ENCODE assay signal across 31 cellular contexts in the genomic region with DNA sequence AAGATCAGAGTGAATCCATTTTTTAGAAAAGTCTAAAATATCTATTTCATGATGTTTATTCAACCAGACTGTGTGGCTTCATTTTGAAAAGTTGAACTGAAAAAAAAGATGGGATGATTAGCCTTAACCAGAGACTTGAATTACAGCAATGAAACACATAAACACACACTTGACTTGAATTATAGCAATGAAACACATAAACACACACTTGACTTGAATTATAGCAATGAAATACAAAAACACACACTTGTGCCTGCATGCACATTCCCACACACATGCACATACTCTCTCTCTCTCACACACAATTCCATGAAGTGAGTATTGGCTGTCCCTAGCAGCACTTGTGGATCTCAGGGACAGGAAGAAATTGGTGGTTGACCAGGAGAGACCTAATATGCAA.
"Had no signal": no experiment of that assay in that cellular context is flagged by ENCODE, and none has a peak within 500 bp of the region (broad histone marks: within the 10 kb centered on the region; RNA-seq: fewer than 3 reads in every experiment).

No MANE protein-coding gene starts in this region.

- H3K9me2 ChIP-seq: SK-N-SH had no signal

- H3K4me3 ChIP-seq: cardiac muscle cell, MG63, Peyer's patch, SJCRH30 had no signal

- H3K4me2 ChIP-seq: KMS-11, SK-N-SH had no signal

- H3K27me3 ChIP-seq: brain microvascular endothelial cell, cardiac muscle cell, Peyer's patch, SJCRH30 had no signal

- H3K27me3 Mint-ChIP-seq: activated CD4-positive, alpha-beta memory T cell treated with anti-CD3 and anti-CD28 coated beads, Interleukin-2, amount 10 ng/mL, durations not matched to agents 7 days and 5 days had no signal

- H3K27ac Mint-ChIP-seq: activated CD4-positive, alpha-beta memory T cell treated with anti-CD3 and anti-CD28 coated beads, Interleukin-2, amount 10 ng/mL, durations not matched to agents 7 days and 5 days; activated naive CD4-positive, alpha-beta T cell treated with anti-CD3 and anti-CD28 coated beads for 36 hours; activated naive CD8-positive, alpha-beta T cell; activated T-helper 17 cell treated with anti-CD3 and anti-CD28 coated beads, Interleukin-2, amount 50 U/mL, for 72 hours had no signal

- H3K9me3 ChIP-seq: MG63, Peyer's patch, SJCRH30, SK-N-SH had no signal

- DNase-seq: activated CD4-positive, alpha-beta memory T cell treated with anti-CD3 and anti-CD28 coated beads, Interleukin-2, amount 10 ng/mL, durations not matched to agents 7 days and 5 days; activated CD4-positive, alpha-beta T cell treated with anti-CD3 and anti-CD28 coated beads, Interleukin-2, amount 50 U/mL, for 1 hour; activated CD4-positive, CD25-positive, alpha-beta regulatory T cell; activated gamma-delta T cell; activated naive CD4-positive, alpha-beta T cell treated with anti-CD3 and anti-CD28 coated beads for 36 hours; activated T-cell treated with anti-CD3 and anti-CD28 coated beads for 4 hours; activated T-cell treated with anti-CD3 and anti-CD28 coated beads, Interleukin-2, amount 50 U/mL, for 48 hours; amygdala; brain microvascular endothelial cell; MG63; NCI-H1105; NCI-H1436; NCI-H1694 treated with DMSO at 0.1 percent for 48 hours; NCI-H2081 treated with DMSO at 0.1 percent for 48 hours; NCI-H2171; NCI-H2227 treated with DMSO at 0.1 percent for 48 hours; NCI-H446 treated with DMSO at 0.1 percent for 48 hours; NCI-H524 treated with DMSO at 0.1 percent for 48 hours; NCI-H774; NK-92 treated with Interleukin-12 subunit alpha and Interleukin-12 subunit beta, amount 100 ng/mL, for 24 hours; Peyer's patch; Right ventricle myocardium superior; SJCRH30; SK-N-SH; T-helper 1 cell had no signal

- H3K9me3 Mint-ChIP-seq: activated CD4-positive, alpha-beta memory T cell treated with anti-CD3 and anti-CD28 coated beads, Interleukin-2, amount 10 ng/mL, durations not matched to agents 7 days and 5 days; activated naive CD4-positive, alpha-beta T cell treated with anti-CD3 and anti-CD28 coated beads for 36 hours; activated T-helper 17 cell treated with anti-CD3 and anti-CD28 coated beads, Interleukin-2, amount 50 U/mL, for 72 hours had no signal

- H3K36me3 ChIP-seq: brain microvascular endothelial cell, cardiac muscle cell, MG63, Peyer's patch, SJCRH30 had no signal

- H3K4me1 ChIP-seq: Peyer's patch, SJCRH30 had no signal

- H3K9ac ChIP-seq: KMS-11, SK-N-SH had no signal

- H3K4me3 Mint-ChIP-seq: activated CD4-positive, alpha-beta memory T cell treated with anti-CD3 and anti-CD28 coated beads, Interleukin-2, amount 10 ng/mL, durations not matched to agents 7 days and 5 days; activated naive CD4-positive, alpha-beta T cell treated with anti-CD3 and anti-CD28 coated beads for 36 hours; activated naive CD8-positive, alpha-beta T cell; activated T-helper 17 cell treated with anti-CD3 and anti-CD28 coated beads, Interleukin-2, amount 50 U/mL, for 72 hours had no signal

- H3K27ac ChIP-seq: brain microvascular endothelial cell, cardiac muscle cell, KMS-11, Peyer's patch, RWPE1, SJCRH30, VCaP had no signal

- ATAC-seq: activated T-helper 17 cell treated with anti-CD3 and anti-CD28 coated beads, Interleukin-2, amount 50 U/mL, for 72 hours had no signal

- H3K36me3 Mint-ChIP-seq: activated naive CD8-positive, alpha-beta T cell had no signal

- H3K4me1 Mint-ChIP-seq: activated CD4-positive, alpha-beta memory T cell treated with anti-CD3 and anti-CD28 coated beads, Interleukin-2, amount 10 ng/mL, durations not matched to agents 7 days and 5 days; activated T-helper 17 cell treated with anti-CD3 and anti-CD28 coated beads, Interleukin-2, amount 50 U/mL, for 72 hours had no signal
